ENCODE assay signal across 11 cellular contexts in genomic region chr1:44696789-44697188, GRCh38. TPM values are rescaled to one million over a fixed set of nuclear protein-coding genes. Genes with fewer than 3 reads are reported as not detected.
A peak's percentile ranks its signal among the peaks of the same experiment; 100 is the strongest.
DNase-seq lines count a peak whose midpoint lies in the region; ATAC-seq and TF ChIP-seq lines count a peak whose summit lies in the region.
"Had no signal": no experiment of that assay in that cellular context is flagged by ENCODE, and none has a peak within 500 bp of the region (broad histone marks: within the 10 kb centered on the region; RNA-seq: fewer than 3 reads in every experiment).

No MANE protein-coding gene starts in this region.

- TF ChIP-seq POLR2A in sigmoid colon (IDR thresholded peaks at IDR 0.05) = no peak

- H3K27ac ChIP-seq in SU-DHL-6 (ENCODE audit: low read depth, low read length) = peak overlapping the region; percentile 69
- H3K27ac ChIP-seq in sigmoid colon = no peak overlapping the region
- H3K27ac ChIP-seq: vagina had no signal

- H3K79me2 ChIP-seq in SU-DHL-6 (ENCODE audit: insufficient read depth, low read length) = no peaks in the 10 kb centered on the region

- H3K4me3 ChIP-seq in SU-DHL-6 (ENCODE audit: insufficient read depth, low read length, poor library complexity, severe bottlenecking) (no peak overlapping the region), sigmoid colon (no peak overlapping the region)
- H3K4me3 ChIP-seq: skin epidermis, vagina had no signal

- H3K4me1 ChIP-seq in sigmoid colon = no peaks in the 10 kb centered on the region
- H3K4me1 ChIP-seq: vagina had no signal

- no peaks in the 10 kb centered on the region for H3K9me2 ChIP-seq in SU-DHL-6 (replicated peaks; ENCODE audit: insufficient read depth, low read length)

- no peak for TF ChIP-seq CTCF in SU-DHL-6 (IDR thresholded peaks at IDR 0.05; ENCODE audit: insufficient read depth, low read length, poor library complexity, severe bottlenecking)
- no peak for TF ChIP-seq CTCF in sigmoid colon (IDR thresholded peaks at IDR 0.05)

- H3K9me3 ChIP-seq in SU-DHL-6 (ENCODE audit: insufficient read depth, low read length) (no peaks in the 10 kb centered on the region), sigmoid colon (no peaks in the 10 kb centered on the region)
- H3K9me3 ChIP-seq: vagina had no signal

- peak overlapping the region; percentile 83 for H3K27ac Mint-ChIP-seq in activated naive CD8-positive, alpha-beta T cell treated with anti-CD3 and anti-CD28 coated beads, Interleukin-2, amount 10 ng/mL, durations not matched to agents 7 days and 5 days
- H3K27ac Mint-ChIP-seq in stimulated activated memory B cell treated with anti-CD40 and anti-IgM and Interleukin-4, amounts not matched to agents 10 μg/mL and 1 μg/mL and 100 μg/mL, for 72 hours = peak overlapping the region; percentile 93

- intact Hi-C loops in sigmoid colon (cut with DNase I) = no loop called here

- H3K36me3 Mint-ChIP-seq in activated naive CD8-positive, alpha-beta T cell treated with anti-CD3 and anti-CD28 coated beads, Interleukin-2, amount 10 ng/mL, durations not matched to agents 7 days and 5 days = no peaks in the 10 kb centered on the region
- no peaks in the 10 kb centered on the region for H3K36me3 Mint-ChIP-seq in stimulated activated memory B cell treated with anti-CD40 and anti-IgM and Interleukin-4, amounts not matched to agents 10 μg/mL and 1 μg/mL and 100 μg/mL, for 72 hours

- no peak for DNase-seq in activated CD4-positive, CD25-positive, alpha-beta regulatory T cell treated with anti-CD3 and anti-CD28 coated beads, Interleukin-2, amount 50 U/mL, for 72 hours
- DNase-seq in activated naive CD8-positive, alpha-beta T cell treated with anti-CD3 and anti-CD28 coated beads, Interleukin-2, amount 10 ng/mL, durations not matched to agents 7 days and 5 days = peak; percentile 54
- DNase-seq in AG08395 (ENCODE audit: low spot score) = no peak
- no peak for DNase-seq in sigmoid colon

- no peaks in the 10 kb centered on the region for H3K27me3 Mint-ChIP-seq in activated naive CD8-positive, alpha-beta T cell treated with anti-CD3 and anti-CD28 coated beads, Interleukin-2, amount 10 ng/mL, durations not matched to agents 7 days and 5 days
- no peaks in the 10 kb centered on the region for H3K27me3 Mint-ChIP-seq in stimulated activated memory B cell treated with anti-CD40 and anti-IgM and Interleukin-4, amounts not matched to agents 10 μg/mL and 1 μg/mL and 100 μg/mL, for 72 hours

- H3K9ac ChIP-seq in SU-DHL-6 (ENCODE audit: low read length) = peak overlapping the region; percentile 1; the same call in 1 of the 2 replicates

- H3F3A ChIP-seq in SU-DHL-6 (ENCODE audit: insufficient read depth) = peaks cover 15% of the 10 kb centered on the region

- no peak for TF ChIP-seq EP300 in sigmoid colon (IDR thresholded peaks at IDR 0.05)

- H3K36me3 ChIP-seq in SU-DHL-6 (ENCODE audit: low read length) (no peaks in the 10 kb centered on the region), sigmoid colon (no peaks in the 10 kb centered on the region)
- H3K36me3 ChIP-seq: vagina had no signal

- peaks cover 25% of the 10 kb centered on the region for H3K4me1 Mint-ChIP-seq in activated naive CD8-positive, alpha-beta T cell treated with anti-CD3 and anti-CD28 coated beads, Interleukin-2, amount 10 ng/mL, durations not matched to agents 7 days and 5 days
- peaks cover 55% of the 10 kb centered on the region for H3K4me1 Mint-ChIP-seq in stimulated activated memory B cell treated with anti-CD40 and anti-IgM and Interleukin-4, amounts not matched to agents 10 μg/mL and 1 μg/mL and 100 μg/mL, for 72 hours

- H3K4me2 ChIP-seq in SU-DHL-6 (ENCODE audit: low read depth, low read length, poor library complexity, severe bottlenecking) = peak overlapping the region; percentile 14

- no peaks in the 10 kb centered on the region for H4K20me1 ChIP-seq in SU-DHL-6 (ENCODE audit: low read depth, low read length)

- H2AFZ ChIP-seq in SU-DHL-6 (ENCODE audit: low read depth, low read length, severe bottlenecking) = peak overlapping the region; percentile 52

- ATAC-seq in activated CD4-positive, CD25-positive, alpha-beta regulatory T cell treated with anti-CD3 and anti-CD28 coated beads, Interleukin-2, amount 50 U/mL, for 24 hours = peak; percentile 73 to 76
- peak; percentile 98 for ATAC-seq in activated naive CD8-positive, alpha-beta T cell treated with anti-CD3 and anti-CD28 coated beads, Interleukin-2, amount 10 ng/mL, durations not matched to agents 7 days and 5 days (ENCODE audit: low read depth)
- ATAC-seq in stimulated activated memory B cell treated with anti-CD40 and anti-IgM and Interleukin-4, amounts not matched to agents 10 μg/mL and 1 μg/mL and 100 μg/mL, for 72 hours = peak; percentile 81
- no peak for ATAC-seq in HG03280 (IDR thresholded peaks at IDR 0.05; ENCODE audit: unreplicated experiment)

- WGBS in sigmoid colon, 2 donors = 55 to 76% methylated on average over 5 of the region's 5 CpGs

- no peaks in the 10 kb centered on the region for H3K9me3 Mint-ChIP-seq in activated naive CD8-positive, alpha-beta T cell treated with anti-CD3 and anti-CD28 coated beads, Interleukin-2, amount 10 ng/mL, durations not matched to agents 7 days and 5 days
- no peaks in the 10 kb centered on the region for H3K9me3 Mint-ChIP-seq in stimulated activated memory B cell treated with anti-CD40 and anti-IgM and Interleukin-4, amounts not matched to agents 10 μg/mL and 1 μg/mL and 100 μg/mL, for 72 hours

- H3K27me3 ChIP-seq in SU-DHL-6 (ENCODE audit: low read length) (no peaks in the 10 kb centered on the region), sigmoid colon (no peaks in the 10 kb centered on the region)
- H3K27me3 ChIP-seq: vagina had no signal

- peak overlapping the region; percentile 65 for H3K4me3 Mint-ChIP-seq in activated naive CD8-positive, alpha-beta T cell treated with anti-CD3 and anti-CD28 coated beads, Interleukin-2, amount 10 ng/mL, durations not matched to agents 7 days and 5 days
- H3K4me3 Mint-ChIP-seq in stimulated activated memory B cell treated with anti-CD40 and anti-IgM and Interleukin-4, amounts not matched to agents 10 μg/mL and 1 μg/mL and 100 μg/mL, for 72 hours = peak overlapping the region; percentile 39

- POLR2A ChIA-PET in activated naive CD8-positive, alpha-beta T cell treated with anti-CD3 and anti-CD28 coated beads, Interleukin-2, amount 10 ng/mL, durations not matched to agents 7 days and 5 days (lab: Charles Lee) = interaction anchor here (0.7 to 4.5 kb wide), 9 partner anchors 14 to 103 kb away, joined by 3 to 51 read pairs (median 5); partner anchors contain the start of genes ARMH1, PLK3, RNU5D-1 and RPS8

RNA-seq across cellular contexts. Expression of gene ARMH1, which starts 22.3 kb away (rescaled TPM):
- 100 to 1,000 TPM in 1 of 2 experiments, 10 to 100 TPM in 1; 95.7 to 105 TPM for total RNA-seq in activated naive CD8-positive, alpha-beta T cell treated with anti-CD3 and anti-CD28 coated beads, Interleukin-2, amount 10 ng/mL, durations not matched to agents 7 days and 5 days
- 1 to 10 TPM in 2 of 4 donors, under 1 TPM in 1, not detected in 1; 0.33 to 1.5 (median 1.1) TPM for total RNA-seq in sigmoid colon
- 10 to 100 TPM in 1 of 3 donors, not detected in 2; 23.0 TPM for polyA plus RNA-seq in sigmoid colon
- total RNA-seq: vagina had no signal

RNA-seq across cellular contexts. Expression of gene TMEM53, which starts 22.5 kb away (rescaled TPM):
- total RNA-seq in activated naive CD8-positive, alpha-beta T cell treated with anti-CD3 and anti-CD28 coated beads, Interleukin-2, amount 10 ng/mL, durations not matched to agents 7 days and 5 days = 1 to 10 TPM; 4.2 to 4.7 TPM
- total RNA-seq in sigmoid colon = 1 to 10 TPM; 1.7 to 5.6 (median 4.5) TPM
- polyA plus RNA-seq in sigmoid colon = 10 to 100 TPM; 17.1 to 29.7 (median 19.8) TPM

RNA-seq across cellular contexts. Expression of gene RNU5D-1, which starts 34.2 kb away (rescaled TPM):
- not detected for total RNA-seq in activated naive CD8-positive, alpha-beta T cell treated with anti-CD3 and anti-CD28 coated beads, Interleukin-2, amount 10 ng/mL, durations not matched to agents 7 days and 5 days
- not detected for total RNA-seq in sigmoid colon
- polyA plus RNA-seq in sigmoid colon = not detected
- total RNA-seq: activated CD8-positive, alpha-beta memory T cell treated with anti-CD3 and anti-CD28 coated beads for 36 hours; vagina had no signal

RNA-seq across cellular contexts. Expression of gene KIF2C, which starts 42.8 kb away (rescaled TPM):
- total RNA-seq in activated naive CD8-positive, alpha-beta T cell treated with anti-CD3 and anti-CD28 coated beads, Interleukin-2, amount 10 ng/mL, durations not matched to agents 7 days and 5 days = 10 to 100 TPM; 76.5 to 87.7 TPM
- total RNA-seq in sigmoid colon = 1 to 10 TPM in 2 of 4 donors, under 1 TPM in 2; 0.36 to 2.0 (median 1.2) TPM
- polyA plus RNA-seq in sigmoid colon = 10 to 100 TPM in 1 of 3 donors, 1 to 10 TPM in 1, under 1 TPM in 1; 0.60 to 16.2 (median 3.9) TPM

Comparison
In these comparisons a context has a peak if more than half of its experiments do, and no peak if none do; other contexts are left out.
1. RNA of gene ARMH1, which starts 22.3 kb away (total RNA-seq): 95.7 to 105 TPM in activated naive CD8-positive, alpha-beta T cell treated with anti-CD3 and anti-CD28 coated beads, Interleukin-2, amount 10 ng/mL, durations not matched to agents 7 days and 5 days; 0.33 to 1.5 TPM in sigmoid colon; every median in the first group is over 10 times any median in the second.